Comparison of ENCODE assay signal across 8 cellular contexts in the genomic region with DNA sequence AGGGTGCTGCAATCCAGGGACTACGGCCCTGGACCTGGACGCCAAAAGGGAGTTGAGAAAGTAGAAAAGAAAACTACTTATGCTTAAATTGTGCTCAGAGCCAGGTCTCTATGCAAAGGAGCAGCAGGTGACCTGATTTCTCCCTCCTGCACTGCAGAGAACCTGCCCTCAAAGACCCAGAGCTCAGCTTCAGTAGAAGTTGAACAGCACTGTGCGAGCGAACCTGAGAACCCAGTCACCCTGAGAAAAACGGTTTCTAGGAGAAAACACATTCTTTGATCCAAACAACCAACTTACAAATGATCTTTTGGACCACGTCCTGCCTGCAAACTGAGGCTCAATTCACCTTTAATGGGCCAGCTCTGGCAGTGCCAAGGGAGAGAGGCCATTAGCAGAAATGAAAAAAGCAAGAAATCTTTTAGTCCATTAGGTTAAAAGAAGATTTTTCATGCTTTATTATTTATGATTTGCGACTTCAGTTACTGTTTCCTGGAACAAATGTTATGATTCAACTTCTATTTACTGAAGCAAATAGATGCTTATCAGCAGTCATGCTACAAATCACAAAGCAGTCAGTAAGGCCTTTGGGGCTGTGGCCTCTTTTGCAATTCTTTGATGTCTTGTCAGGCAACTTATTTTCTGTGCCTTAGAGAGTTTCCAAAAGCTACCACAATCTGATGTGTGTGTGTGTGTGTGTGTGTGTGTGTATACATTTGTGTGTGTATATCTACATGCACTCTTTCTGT.
DNase-seq lines count a peak whose midpoint lies in the region; ATAC-seq, FAIRE-seq and TF ChIP-seq lines count a peak whose summit lies in the region.

No MANE protein-coding gene starts in this region.

- H3K9me2 ChIP-seq in SK-N-SH: no peaks in the 10 kb centered on the region

- H3K9me3 Mint-ChIP-seq in glutamatergic neuron (ENCODE audit: unreplicated experiment): peaks cover 2% of the 10 kb centered on the region

- peak; percentile 79 for FAIRE-seq in GM12878 (lab: Jason Lieb, UNC)

- H3K79me2 ChIP-seq in SK-N-SH (ENCODE audit: insufficient read depth) (no peaks in the 10 kb centered on the region), GM12878 (ENCODE audit: control insufficient read depth, insufficient read depth, low read length) (no peaks in the 10 kb centered on the region)

- no peaks in the 10 kb centered on the region for H3K36me3 Mint-ChIP-seq in glutamatergic neuron (ENCODE audit: unreplicated experiment)

- H4K20me1 ChIP-seq in SK-N-SH (ENCODE audit: insufficient read depth): no peaks in the 10 kb centered on the region
- H4K20me1 ChIP-seq in GM12878 (ENCODE audit: control insufficient read depth, insufficient read depth): no peaks in the 10 kb centered on the region

- no TSS peak for BruUV-seq in GM12878 (replicated peaks; lab: Mats Ljungman, UMichigan)

- H3K36me3 ChIP-seq in SK-N-SH (replicated peaks in 1 of 2; ENCODE audit: control insufficient read depth in 1 of 2, insufficient read depth in 2 of 2, low read length in 1 of 2): no peaks in the 10 kb centered on the region
- no peaks in the 10 kb centered on the region for H3K36me3 ChIP-seq in GM12878 (ENCODE audit: control insufficient read depth in 2 of 2, insufficient read depth in 2 of 2, low read length in 1 of 2)
- H3K36me3 ChIP-seq in mucosa of descending colon (ENCODE audit: low read depth): no peaks in the 10 kb centered on the region

- no peak overlapping the region for H3K27ac Mint-ChIP-seq in glutamatergic neuron (ENCODE audit: unreplicated experiment)

- H3K9ac ChIP-seq in SK-N-SH (no peak overlapping the region), GM12878 (ENCODE audit: control insufficient read depth, insufficient read depth, low read length) (peak overlapping the region; percentile 91)

- TF ChIP-seq POLR2A in GM12878 (IDR thresholded peaks at IDR 0.05; ENCODE audit: low read depth, low read length): 0 out of 2 replicates have a peak, but pooled peaks have one; percentile 30

- peak; percentile 41 to 71; a peak in 2 of 4 replicates for TF ChIP-seq EP300 in SK-N-SH (IDR thresholded peaks at IDR 0.05; ENCODE audit: borderline replicate concordance in 1 of 2, low read depth in 1 of 2, low read length in 1 of 2)
- TF ChIP-seq EP300 in GM12878 (IDR thresholded peaks at IDR 0.05; ENCODE audit: borderline replicate concordance in 1 of 2, control insufficient read depth in 1 of 2, low read depth in 2 of 2, low read length in 2 of 2): 0 out of 4 replicates have a peak, but pooled peaks of 1 of the 2 experiments have one; percentile 15

- H3K4me3 ChIP-seq in SK-N-SH (ENCODE audit: low read depth in 2 of 2, low read length in 1 of 2) (no peak overlapping the region), GM12878 (no peak overlapping the region), mucosa of descending colon (no peak overlapping the region)

- 43% methylated on average over 7 of the region's 7 CpGs for WGBS in SK-N-SH (ENCODE audit: low lambda C conversion rate)
- 14% methylated on average over 7 of the region's 7 CpGs for WGBS in GM12878 (ENCODE audit: insufficient coverage, insufficient replicate concordance, low lambda C conversion rate, missing lambda C conversion rate)

- no peaks in the 10 kb centered on the region for H3K27me3 Mint-ChIP-seq in glutamatergic neuron (ENCODE audit: unreplicated experiment)

- TF ChIP-seq CTCF in SK-N-SH (IDR thresholded peaks at IDR 0.05) (no peak), GM12878 (IDR thresholded peaks at IDR 0.05 in 2 of 3, conservative IDR thresholded peaks at IDR 0.05 in 1 of 3; ENCODE audit: control insufficient read depth in 2 of 3, extremely low read depth in 1 of 3, insufficient read depth in 1 of 3, low read depth in 3 of 3, low read length in 3 of 3) (no peak), mucosa of descending colon (IDR thresholded peaks at IDR 0.05) (no peak), glutamatergic neuron (IDR thresholded peaks at IDR 0.05; ENCODE audit: partially characterized antibody, unreplicated experiment) (no peak)

- no peak overlapping the region for H3K4me3 Mint-ChIP-seq in glutamatergic neuron (ENCODE audit: unreplicated experiment)

- POLR2A ChIA-PET in SK-N-SH (lab: Yijun Ruan, JAX) (no interaction called here), GM12878 (lab: Charles Lee) (interaction anchor here (0.6 to 3.9 kb wide), 13 partner anchors 10 to 840 kb away, joined by 3 to 34 read pairs (median 5); partner anchors contain the start of gene GNA13)

- intact Hi-C loops in GM12878 (cut with micrococcal nuclease; ENCODE audit: unreplicated experiment) (no loop called here), mucosa of descending colon (cut with DNase I, micrococcal nuclease) (no loop called here)

- peak; percentile 62 for DNase-seq in ELR (ENCODE audit: low read depth)
- no peak for DNase-seq in SK-N-SH
- no peak for DNase-seq in GM12878 (ENCODE audit: low read depth, low spot score)
- DNase-seq in mucosa of descending colon: no peak
- DNase-seq in iPS-NIHi7 (ENCODE audit: extremely low spot score): no peak
- no peak for DNase-seq in glutamatergic neuron
- DNase-seq in NCI-H510A treated with DMSO at 0.1 percent for 48 hours (lab: John Stamatoyannopoulos, UW): no peak

- CTCF ChIA-PET in SK-N-SH (lab: Yijun Ruan, JAX) (interaction anchor here (1.3 kb wide), 1 partner anchor 36 kb away, joined by 3 read pairs; no protein-coding TSS in a partner anchor), GM12878 (lab: Yijun Ruan, JAX) (interaction anchor here (0.6 to 2.7 kb wide), 15 partner anchors 10 to 213 kb away, joined by 3 to 14 read pairs (median 6); no protein-coding TSS in a partner anchor)

- in situ Hi-C loops in GM12878 (cut with MboI): loop anchor here (5.0 kb wide), 1 partner anchor 197 kb away; no protein-coding TSS in a partner anchor

- RAD21 ChIA-PET in GM12878 (lab: Charles Lee; ENCODE audit: unreplicated experiment): interaction anchor here (0.7 to 5.7 kb wide), 17 partner anchors 8 to 197 kb away, joined by 3 to 71 read pairs (median 9); partner anchors contain the start of genes GNA13 and RGS9

- H3K4me1 ChIP-seq in SK-N-SH (ENCODE audit: control insufficient read depth in 1 of 2, insufficient read depth in 2 of 2, low read depth in 1 of 2, low read length in 1 of 2) (peaks cover 7 to 15% of the 10 kb centered on the region in 2 experiments; a peak in 3 of 4 replicates), GM12878 (ENCODE audit: control insufficient read depth, insufficient read depth, low read length) (peaks cover 29% of the 10 kb centered on the region), mucosa of descending colon (ENCODE audit: low read depth) (peaks cover 8% of the 10 kb centered on the region)

- H3K4me2 ChIP-seq in SK-N-SH (peak overlapping the region; percentile 19; the same call in 1 of the 2 replicates), GM12878 (ENCODE audit: control insufficient read depth, insufficient read depth) (peak overlapping the region; percentile 87)

- H3K27ac ChIP-seq in SK-N-SH (ENCODE audit: low read depth in 2 of 2, low read length in 1 of 2) (peak overlapping the region; percentile 42 to 60; a peak in 2 of 4 replicates), GM12878 (ENCODE audit: control insufficient read depth, insufficient read depth) (peak overlapping the region; percentile 100)

- H3K9me3 ChIP-seq in SK-N-SH (no peaks in the 10 kb centered on the region; the same call in 1 of the 2 replicates), GM12878 (replicated peaks; ENCODE audit: control insufficient read depth, insufficient read depth, low read length) (no peaks in the 10 kb centered on the region), mucosa of descending colon (no peaks in the 10 kb centered on the region)

- H3K27me3 ChIP-seq in SK-N-SH (ENCODE audit: insufficient read depth) (no peaks in the 10 kb centered on the region), GM12878 (replicated peaks in 1 of 2; ENCODE audit: control insufficient read depth in 2 of 2, insufficient read depth in 2 of 2, low read length in 1 of 2) (no peaks in the 10 kb centered on the region)

- peak overlapping the region; percentile 50; the same call in 1 of the 2 replicates for H2AFZ ChIP-seq in SK-N-SH (ENCODE audit: low read depth)
- peak overlapping the region; percentile 39 for H2AFZ ChIP-seq in GM12878 (ENCODE audit: control insufficient read depth, low read depth, low read length)

- H3F3A ChIP-seq in SK-N-SH (replicated peaks; ENCODE audit: insufficient read depth): peaks cover under 1% of the 10 kb centered on the region

- SMC1A ChIA-PET in GM12878 (lab: Charles Lee; ENCODE audit: uncharacterized antibody, unreplicated experiment): interaction anchor here (0.7 to 4.0 kb wide), 27 partner anchors 10 to 213 kb away, joined by 3 to 52 read pairs (median 6); no protein-coding TSS in a partner anchor

- TF ChIP-seq RAD21 in SK-N-SH (IDR thresholded peaks at IDR 0.05; ENCODE audit: low read length): no peak
- no peak for TF ChIP-seq RAD21 in GM12878 (IDR thresholded peaks at IDR 0.05; ENCODE audit: insufficient read depth, low read depth, low read length)

- ATAC-seq in GM12878 (peak; percentile 17), mucosa of descending colon (peak; percentile 64), GM21423 (IDR thresholded peaks at IDR 0.05; ENCODE audit: unreplicated experiment) (no peak)

- H3K4me1 Mint-ChIP-seq in glutamatergic neuron (ENCODE audit: low read depth, unreplicated experiment): peaks cover 1% of the 10 kb centered on the region

TF ChIP-seq in SK-N-SH, 30 proteins besides CTCF, POLR2A, EP300 and RAD21 (continues in another document):
- TF ChIP-seq CHD2 (IDR thresholded peaks at IDR 0.05; ENCODE audit: low read length, partially characterized antibody): no peak
- no peak for TF ChIP-seq IRF3 (IDR thresholded peaks at IDR 0.05; ENCODE audit: low read depth, low read length)

TF ChIP-seq in GM12878, 131 proteins besides CTCF, POLR2A, EP300 and RAD21 (continues in another document):
- no peak for TF ChIP-seq ETV6 (conservative IDR thresholded peaks at IDR 0.05 in 1 of 2, IDR thresholded peaks at IDR 0.05 in 1 of 2; ENCODE audit: borderline replicate concordance in 1 of 2, low read depth in 1 of 2)
- no peak for TF ChIP-seq FOXK2 (IDR thresholded peaks at IDR 0.05)
